Comparison of ENCODE assay signal across 29 cellular contexts in genomic region chr11:112388496-112388895, GRCh38.
"Had no signal": no experiment of that assay in that cellular context is flagged by ENCODE, and none has a peak within 500 bp of the region (broad histone marks: within the 10 kb centered on the region; RNA-seq: fewer than 3 reads in every experiment).

No MANE protein-coding gene starts in this region.

- H3K36me3 ChIP-seq: ascending aorta had no signal

- DNase-seq: activated CD4-positive, alpha-beta T cell treated with anti-CD3 and anti-CD28 coated beads for 36 hours; activated CD4-positive, alpha-beta T cell treated with anti-CD3 and anti-CD28 coated beads, Interleukin-2, amount 10 ng/mL, durations not matched to agents 7 days and 5 days; activated CD4-positive, alpha-beta T cell treated with anti-CD3 and anti-CD28 coated beads, Interleukin-2, amount 50 U/mL, for 48 hours; activated CD8-positive, alpha-beta T cell treated with anti-CD3 and anti-CD28 coated beads, Interleukin-2, amount 10 ng/mL, durations not matched to agents 7 days and 5 days; activated gamma-delta T cell; activated naive CD4-positive, alpha-beta T cell treated with Interleukin-2 at 50 U/mL for 16 hours; activated naive CD8-positive, alpha-beta T cell treated with anti-CD3 and anti-CD28 coated beads, Interleukin-2, amount 10 ng/mL, durations not matched to agents 7 days and 5 days; activated T-cell treated with anti-CD3 and anti-CD28 coated beads, Interleukin-2, amount 50 U/mL, for 24 hours; amygdala; NCI-H1048; NCI-H1436 treated with DMSO at 0.1 percent for 48 hours; NCI-H187 treated with DMSO at 0.1 percent for 48 hours; NCI-H2081; NCI-H226; NCI-H446 treated with DMSO at 0.1 percent for 48 hours; NCI-H524; NCI-H69; NK-92 treated with Interleukin-12 subunit alpha and Interleukin-12 subunit beta, amount 100 ng/mL, for 24 hours; PC-9; Right ventricle myocardium superior; SW 1271; T-helper 1 cell; T-helper 2 cell; T-helper 9 cell had no signal

- H3K4me3 ChIP-seq: ascending aorta, PC-9 had no signal

- H3K4me2 ChIP-seq: PC-9 had no signal

- H3K27ac ChIP-seq: ascending aorta, PC-9 had no signal

- H3K27ac Mint-ChIP-seq: activated CD4-positive, alpha-beta T cell treated with anti-CD3 and anti-CD28 coated beads for 36 hours; activated CD4-positive, alpha-beta T cell treated with anti-CD3 and anti-CD28 coated beads, Interleukin-2, amount 10 ng/mL, durations not matched to agents 7 days and 5 days; activated CD8-positive, alpha-beta T cell treated with anti-CD3 and anti-CD28 coated beads, Interleukin-2, amount 10 ng/mL, durations not matched to agents 7 days and 5 days; activated naive CD4-positive, alpha-beta T cell treated with anti-CD3 and anti-CD28 coated beads, Interleukin-2, amount 50 U/mL, for 24 hours; activated naive CD8-positive, alpha-beta T cell treated with anti-CD3 and anti-CD28 coated beads, Interleukin-2, amount 10 ng/mL, durations not matched to agents 7 days and 5 days; activated T-cell treated with anti-CD3 and anti-CD28 coated beads, Interleukin-2, amount 50 U/mL, for 24 hours; activated T-helper 2 cell treated with anti-CD3 and anti-CD28 coated beads, Interferon-gamma antibody, Interleukin-2, Interleukin-4, amounts not matched to agents 10 μg/mL and 5 μg/mL and 100 μg/mL, durations not matched to agents 14 hours and 24 hours and 36 hours; WTC11 had no signal

- H3K27me3 ChIP-seq: ascending aorta had no signal

- H3K4me3 Mint-ChIP-seq: activated CD4-positive, alpha-beta T cell treated with anti-CD3 and anti-CD28 coated beads for 36 hours; activated CD4-positive, alpha-beta T cell treated with anti-CD3 and anti-CD28 coated beads, Interleukin-2, amount 10 ng/mL, durations not matched to agents 7 days and 5 days; activated CD8-positive, alpha-beta T cell treated with anti-CD3 and anti-CD28 coated beads, Interleukin-2, amount 10 ng/mL, durations not matched to agents 7 days and 5 days; activated naive CD4-positive, alpha-beta T cell treated with anti-CD3 and anti-CD28 coated beads, Interleukin-2, amount 50 U/mL, for 24 hours; activated naive CD8-positive, alpha-beta T cell treated with anti-CD3 and anti-CD28 coated beads, Interleukin-2, amount 10 ng/mL, durations not matched to agents 7 days and 5 days; activated T-cell treated with anti-CD3 and anti-CD28 coated beads, Interleukin-2, amount 50 U/mL, for 24 hours; WTC11 had no signal

- H3K4me1 Mint-ChIP-seq: activated CD4-positive, alpha-beta T cell treated with anti-CD3 and anti-CD28 coated beads for 36 hours; activated CD4-positive, alpha-beta T cell treated with anti-CD3 and anti-CD28 coated beads, Interleukin-2, amount 10 ng/mL, durations not matched to agents 7 days and 5 days; activated naive CD4-positive, alpha-beta T cell treated with anti-CD3 and anti-CD28 coated beads, Interleukin-2, amount 50 U/mL, for 24 hours; WTC11 had no signal

- ATAC-seq: activated CD4-positive, alpha-beta T cell treated with anti-CD3 and anti-CD28 coated beads for 36 hours; activated CD4-positive, CD25-positive, alpha-beta regulatory T cell treated with anti-CD3 and anti-CD28 coated beads, Interleukin-2, amount 50 U/mL, for 24 hours; activated CD8-positive, alpha-beta T cell treated with anti-CD3 and anti-CD28 coated beads, Interleukin-2, amount 10 ng/mL, durations not matched to agents 7 days and 5 days; WTC11 had no signal

- H3K4me1 ChIP-seq: ascending aorta had no signal

- H3K9me3 ChIP-seq: ascending aorta had no signal

- H2AFZ ChIP-seq: PC-9 had no signal
